In the genomic region with DNA sequence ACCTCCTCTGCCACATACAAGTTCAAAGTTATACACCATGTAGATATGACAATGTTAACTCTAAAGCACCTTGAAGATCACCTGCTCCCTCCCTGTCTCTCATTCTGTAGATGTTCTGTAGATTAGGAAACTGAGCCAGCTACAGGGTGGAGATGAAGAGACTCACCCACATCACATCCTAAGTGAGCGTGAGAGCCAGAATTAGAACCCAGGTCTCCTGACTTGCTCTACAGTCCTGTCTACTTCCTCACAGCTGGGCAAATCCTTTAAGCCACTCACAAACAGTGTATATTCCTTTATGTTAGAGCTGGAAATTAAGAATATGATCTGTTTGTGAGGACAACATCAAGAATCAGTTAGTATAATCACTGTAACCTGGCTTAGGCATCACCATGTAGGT, we compare ENCODE assay signal across 11 cellular contexts. TPM values are rescaled to one million over a fixed set of nuclear protein-coding genes. Genes with fewer than 3 reads are reported as not detected.
A peak's percentile ranks its signal among the peaks of the same experiment; 100 is the strongest.
DNase-seq lines count a peak whose midpoint lies in the region; ATAC-seq and TF ChIP-seq lines count a peak whose summit lies in the region.
"Had no signal": no experiment of that assay in that cellular context is flagged by ENCODE, and none has a peak within 500 bp of the region (broad histone marks: within the 10 kb centered on the region; RNA-seq: fewer than 3 reads in every experiment).

No MANE protein-coding gene starts in this region.

- H3K9me3 ChIP-seq in right cardiac atrium (ENCODE audit: control insufficient read depth, low read length) (no peaks in the 10 kb centered on the region), skeletal muscle tissue (ENCODE audit: control insufficient read depth in 3 of 3, low read length in 3 of 3) (no peaks in the 10 kb centered on the region), spleen (no peaks in the 10 kb centered on the region), mucosa of descending colon (no peaks in the 10 kb centered on the region)

- ATAC-seq in activated CD8-positive, alpha-beta T cell treated with anti-CD3 and anti-CD28 coated beads for 36 hours: no peak
- ATAC-seq in right cardiac atrium: no peak
- no peak for ATAC-seq in mucosa of descending colon

- H3K27me3 Mint-ChIP-seq in HFFc6 (ENCODE audit: insufficient read depth): no peaks in the 10 kb centered on the region; the same call in 1 of the 2 replicates
- no peaks in the 10 kb centered on the region for H3K27me3 Mint-ChIP-seq in activated CD8-positive, alpha-beta T cell treated with anti-CD3 and anti-CD28 coated beads for 36 hours

- peaks cover 66% of the 10 kb centered on the region for H3K36me3 Mint-ChIP-seq in HFFc6 (ENCODE audit: low read depth)
- peaks cover 10% of the 10 kb centered on the region for H3K36me3 Mint-ChIP-seq in activated CD8-positive, alpha-beta T cell treated with anti-CD3 and anti-CD28 coated beads for 36 hours (ENCODE audit: low read depth)

- peak overlapping the region; percentile 94 for H3K4me3 Mint-ChIP-seq in HFFc6
- peak overlapping the region; percentile 90 for H3K4me3 Mint-ChIP-seq in activated CD8-positive, alpha-beta T cell treated with anti-CD3 and anti-CD28 coated beads for 36 hours

- DNase-seq in HFFc6: no peak
- no peak for DNase-seq in activated CD8-positive, alpha-beta T cell treated with anti-CD3 and anti-CD28 coated beads for 36 hours
- DNase-seq in right cardiac atrium: no peak
- DNase-seq in spleen: no peak
- no peak for DNase-seq in RWPE1 (ENCODE audit: low spot score)
- DNase-seq in mucosa of descending colon: no peak
- no peak for DNase-seq in NCI-H69 (lab: John Stamatoyannopoulos, UW)
- DNase-seq: NCI-H146, nucleus accumbens, T-helper 9 cell had no signal

- CTCF ChIA-PET in activated CD8-positive, alpha-beta T cell treated with anti-CD3 and anti-CD28 coated beads for 36 hours (lab: Charles Lee): interaction anchor here (2.7 kb wide), 1 partner anchor 10 kb away, joined by 12 read pairs; no protein-coding TSS in a partner anchor
- CTCF ChIA-PET in RWPE1 (lab: Yijun Ruan, JAX): interaction anchor here (0.6 kb wide), 1 partner anchor 83 kb away, joined by 4 read pairs; no protein-coding TSS in a partner anchor

- POLR2A ChIA-PET in activated CD8-positive, alpha-beta T cell treated with anti-CD3 and anti-CD28 coated beads for 36 hours (lab: Charles Lee): no interaction called here
- POLR2A ChIA-PET in RWPE1 (lab: Yijun Ruan, JAX; ENCODE audit: low non-redundant PET): no interaction called here

- intact Hi-C loops in activated CD8-positive, alpha-beta T cell treated with anti-CD3 and anti-CD28 coated beads for 36 hours (cut with micrococcal nuclease): no loop called here
- intact Hi-C loops in right cardiac atrium (cut with DNase I): no loop called here
- intact Hi-C loops in spleen (cut with DNase I; ENCODE audit: low total_unique reads): no loop called here
- intact Hi-C loops in mucosa of descending colon (cut with DNase I, micrococcal nuclease): no loop called here

- TF ChIP-seq POLR2A in spleen (IDR thresholded peaks at IDR 0.05): no peak

- H3K36me3 ChIP-seq in skeletal muscle tissue (ENCODE audit: control insufficient read depth in 3 of 3, insufficient read depth in 3 of 3, low read length in 3 of 3) (peaks cover 0 to 3% (median 0%) of the 10 kb centered on the region in 3 donors), spleen (peaks cover 0 to 25% (median 3%) of the 10 kb centered on the region in 6 donors), mucosa of descending colon (ENCODE audit: low read depth) (no peaks in the 10 kb centered on the region)

- H3K4me1 ChIP-seq in right cardiac atrium (ENCODE audit: control insufficient read depth, insufficient read depth, low read length) (peaks cover 3% of the 10 kb centered on the region), skeletal muscle tissue (ENCODE audit: control insufficient read depth in 3 of 3, insufficient read depth in 3 of 3, low read length in 3 of 3) (peaks cover 18 to 46% (median 34%) of the 10 kb centered on the region in 3 donors), spleen (peaks cover 22 to 71% (median 53%) of the 10 kb centered on the region in 6 donors), mucosa of descending colon (ENCODE audit: low read depth) (peaks cover 27% of the 10 kb centered on the region)

- peak overlapping the region; percentile 89 for H3K27ac Mint-ChIP-seq in HFFc6
- no peak overlapping the region for H3K27ac Mint-ChIP-seq in activated CD8-positive, alpha-beta T cell treated with anti-CD3 and anti-CD28 coated beads for 36 hours

- peak overlapping the region; percentile 83 for H3K27ac ChIP-seq in right cardiac atrium (ENCODE audit: low read length)
- H3K27ac ChIP-seq in skeletal muscle tissue (ENCODE audit: low read depth, low read length): peak overlapping the region; percentile 87
- H3K27ac ChIP-seq in spleen: peak overlapping the region in 3 of 8 donors; percentile 97 to 99 (median 98)
- H3K27ac ChIP-seq in RWPE1: no peak overlapping the region

- 65% methylated on average over 1 of the region's 1 CpG for WGBS in right cardiac atrium
- 71 to 100% (median 76%) methylated on average over 1 of the region's 1 CpG for WGBS in spleen, 5 donors

- no peaks in the 10 kb centered on the region for H3K9me3 Mint-ChIP-seq in HFFc6
- H3K9me3 Mint-ChIP-seq in activated CD8-positive, alpha-beta T cell treated with anti-CD3 and anti-CD28 coated beads for 36 hours: no peaks in the 10 kb centered on the region

- TF ChIP-seq CTCF in HFFc6 (IDR thresholded peaks at IDR 0.05): no peak
- no peak for TF ChIP-seq CTCF in activated CD8-positive, alpha-beta T cell treated with anti-CD3 and anti-CD28 coated beads for 36 hours (IDR thresholded peaks at IDR 0.05)
- TF ChIP-seq CTCF in spleen (IDR thresholded peaks at IDR 0.05 in 8 of 11, conservative IDR thresholded peaks at IDR 0.05 in 3 of 11): no peak
- no peak for TF ChIP-seq CTCF in RWPE1 (conservative IDR thresholded peaks at IDR 0.05; ENCODE audit: low read depth)
- no peak for TF ChIP-seq CTCF in mucosa of descending colon (IDR thresholded peaks at IDR 0.05)

- H3K4me3 ChIP-seq in right cardiac atrium (ENCODE audit: low read length) (peak overlapping the region; percentile 92), skeletal muscle tissue (ENCODE audit: low read length in 3 of 3) (peak overlapping the region; percentile 78 to 92 (median 89)), spleen (peak overlapping the region in 4 of 8 donors; percentile 81 to 96 (median 84)), mucosa of descending colon (no peak overlapping the region)

- H3K27me3 ChIP-seq in right cardiac atrium (ENCODE audit: control insufficient read depth, insufficient read depth) (no peaks in the 10 kb centered on the region), skeletal muscle tissue (ENCODE audit: control insufficient read depth in 3 of 3, insufficient read depth in 3 of 3, low read length in 3 of 3) (no peaks in the 10 kb centered on the region), spleen (replicated peaks in 1 of 7) (no peaks in the 10 kb centered on the region)

- H3K4me1 Mint-ChIP-seq in HFFc6 (ENCODE audit: low read depth): peaks cover 61% of the 10 kb centered on the region
- peaks cover 56% of the 10 kb centered on the region for H3K4me1 Mint-ChIP-seq in activated CD8-positive, alpha-beta T cell treated with anti-CD3 and anti-CD28 coated beads for 36 hours (ENCODE audit: low read depth)

- peak overlapping the region; percentile 81 to 90 (median 89) for H3K9ac ChIP-seq in skeletal muscle tissue (ENCODE audit: low read depth in 1 of 3, low read length in 3 of 3)

RNA-seq across cellular contexts. Expression of gene APPL2, which starts 1.8 kb away (rescaled TPM):
- total RNA-seq in HFFc6 (2021; fragmentation: NEBNext Ultra II Directional; extraction: Animal tissue kit (Norgen Biotek cat#: 25700)): 10 to 100 TPM; 67.9 to 98.4 (median 87.8) TPM
- total RNA-seq in activated CD8-positive, alpha-beta T cell treated with anti-CD3 and anti-CD28 coated beads for 36 hours: 10 to 100 TPM; 14.5 to 15.8 TPM
- total RNA-seq in right cardiac atrium (10 to 100 TPM; 14.2 to 27.9 (median 24.3) TPM), skeletal muscle tissue (27.1 TPM), spleen (10 to 100 TPM; 35.9 to 75.6 (median 46.7) TPM), mucosa of descending colon (100 to 1,000 TPM; 110 to 226 (median 138) TPM)
- polyA plus RNA-seq in right cardiac atrium (13.4 TPM), spleen (10 to 100 TPM; 11.0 to 12.8 (median 12.2) TPM)
